Comparison of ENCODE assay signal across 31 cellular contexts in genomic region chr9:93949073-93949693, GRCh38. TPM values are rescaled to one million over a fixed set of nuclear protein-coding genes. Genes with fewer than 3 reads are reported as not detected.
DNase-seq lines count a peak whose midpoint lies in the region; TF ChIP-seq lines count a peak whose summit lies in the region.
"Had no signal": no experiment of that assay in that cellular context is flagged by ENCODE, and none has a peak within 500 bp of the region (broad histone marks: within the 10 kb centered on the region; RNA-seq: fewer than 3 reads in every experiment).

No MANE protein-coding gene starts in this region.

- H3K4me3 Mint-ChIP-seq in activated CD4-positive, alpha-beta T cell treated with anti-CD3 and anti-CD28 coated beads, Interleukin-2, amount 10 ng/mL, durations not matched to agents 7 days and 5 days = no peak overlapping the region
- peak overlapping the region; percentile 14 for H3K4me3 Mint-ChIP-seq in dendritic cell treated with granulocyte-macrophage colony-stimulating factor and Interleukin-4, amounts not matched to agents 40 ng/mL and 50 ng/mL, for 4 days
- no peak overlapping the region for H3K4me3 Mint-ChIP-seq in glutamatergic neuron (ENCODE audit: unreplicated experiment)
- H3K4me3 Mint-ChIP-seq: activated T-cell treated with anti-CD3 and anti-CD28 coated beads, Interleukin-2, amount 50 U/mL, for 4 hours had no signal

- H3K4me3 ChIP-seq in stomach smooth muscle (ENCODE audit: low read length in 2 of 2) = peak overlapping the region; percentile 55
- H3K4me3 ChIP-seq: adrenal gland, colonic mucosa, gastroesophageal sphincter, SK-N-MC, tibial nerve had no signal

- H3K9me3 Mint-ChIP-seq in activated CD4-positive, alpha-beta T cell treated with anti-CD3 and anti-CD28 coated beads, Interleukin-2, amount 10 ng/mL, durations not matched to agents 7 days and 5 days = peaks cover 6% of the 10 kb centered on the region
- peaks cover 14% of the 10 kb centered on the region for H3K9me3 Mint-ChIP-seq in dendritic cell treated with granulocyte-macrophage colony-stimulating factor and Interleukin-4, amounts not matched to agents 40 ng/mL and 50 ng/mL, for 4 days
- peaks cover 16% of the 10 kb centered on the region for H3K9me3 Mint-ChIP-seq in glutamatergic neuron (ENCODE audit: unreplicated experiment)
- H3K9me3 Mint-ChIP-seq: activated T-cell treated with anti-CD3 and anti-CD28 coated beads, Interleukin-2, amount 50 U/mL, for 4 hours had no signal

- H3K27ac ChIP-seq in stomach smooth muscle (ENCODE audit: low read length) = peak overlapping the region; percentile 84
- H3K27ac ChIP-seq: adrenal gland, colonic mucosa, gastroesophageal sphincter, HL-60, SK-N-MC, spleen, tibial nerve had no signal

- H3K27me3 ChIP-seq in stomach smooth muscle (ENCODE audit: control insufficient read depth in 1 of 2, insufficient read depth in 2 of 2, low read length in 2 of 2) = peaks cover 4 to 6% of the 10 kb centered on the region in 2 donors

- CTCF ChIA-PET in activated CD4-positive, alpha-beta T cell treated with anti-CD3 and anti-CD28 coated beads, Interleukin-2, amount 10 ng/mL, durations not matched to agents 7 days and 5 days (lab: Charles Lee) = interaction anchor here (0.7 to 1.1 kb wide), 3 partner anchors 9 to 343 kb away, joined by 3 read pairs; no protein-coding TSS in a partner anchor

- H3K4me1 Mint-ChIP-seq in activated CD4-positive, alpha-beta T cell treated with anti-CD3 and anti-CD28 coated beads, Interleukin-2, amount 10 ng/mL, durations not matched to agents 7 days and 5 days = peaks cover 43% of the 10 kb centered on the region
- peaks cover 81% of the 10 kb centered on the region for H3K4me1 Mint-ChIP-seq in dendritic cell treated with granulocyte-macrophage colony-stimulating factor and Interleukin-4, amounts not matched to agents 40 ng/mL and 50 ng/mL, for 4 days (ENCODE audit: low read depth)
- peaks cover 10% of the 10 kb centered on the region for H3K4me1 Mint-ChIP-seq in glutamatergic neuron (ENCODE audit: low read depth, unreplicated experiment)

- peaks cover 91% of the 10 kb centered on the region for H3K27me3 Mint-ChIP-seq in activated CD4-positive, alpha-beta T cell treated with anti-CD3 and anti-CD28 coated beads, Interleukin-2, amount 10 ng/mL, durations not matched to agents 7 days and 5 days
- H3K27me3 Mint-ChIP-seq in dendritic cell treated with granulocyte-macrophage colony-stimulating factor and Interleukin-4, amounts not matched to agents 40 ng/mL and 50 ng/mL, for 4 days = peaks cover 96% of the 10 kb centered on the region
- H3K27me3 Mint-ChIP-seq in glutamatergic neuron (ENCODE audit: unreplicated experiment) = peaks cover 52% of the 10 kb centered on the region

- peaks cover 74% of the 10 kb centered on the region for H3K4me1 ChIP-seq in stomach smooth muscle (ENCODE audit: control insufficient read depth, insufficient read depth, low read length)

- intact Hi-C loops in dendritic cell treated with granulocyte-macrophage colony-stimulating factor and Interleukin-4, amounts not matched to agents 40 ng/mL and 50 ng/mL, for 4 days (cut with micrococcal nuclease) = no loop called here

- no peak for DNase-seq in activated CD4-positive, alpha-beta T cell treated with anti-CD3 and anti-CD28 coated beads, Interleukin-2, amount 10 ng/mL, durations not matched to agents 7 days and 5 days
- no peak for DNase-seq in activated CD4-positive, alpha-beta T cell treated with anti-CD3 and anti-CD28 coated beads, Interleukin-2, amount 50 U/mL, for 4 hours
- DNase-seq in left kidney (ENCODE audit: low read depth, low spot score) = peak; percentile 49
- DNase-seq in NCI-H1417 treated with DMSO at 0.1 percent for 48 hours (lab: John Stamatoyannopoulos, UW) = no peak
- no peak for DNase-seq in cerebellar cortex (ENCODE audit: low spot score)
- no peak for DNase-seq in glutamatergic neuron
- DNase-seq: activated CD4-positive, CD25-positive, alpha-beta regulatory T cell; activated CD8-positive, alpha-beta memory T cell treated with anti-CD3 and anti-CD28 coated beads for 24 hours; activated naive CD4-positive, alpha-beta T cell; activated T-cell treated with anti-CD3 and anti-CD28 coated beads, Interleukin-2, amount 50 U/mL, for 4 hours; adrenal gland; CD8-positive, alpha-beta memory T cell; colonic mucosa; DMS153; NCI-H1092; NCI-H1930; NCI-H748 treated with DMSO at 0.1 percent for 48 hours; occipital lobe; RPMI8226; spleen; stimulated activated CD4-positive, alpha-beta T cell treated with anti-CD3 and anti-CD28 coated beads, Interleukin-4, amount 100 ng/mL, for 24 hours; stimulated activated naive CD4-positive, alpha-beta T cell treated with Interleukin-2 at 50 U/mL for 16 hours had no signal

- H3K9ac ChIP-seq in stomach smooth muscle (ENCODE audit: low read length in 2 of 2) = peak overlapping the region; percentile 13 to 48

- H3K27ac Mint-ChIP-seq in activated CD4-positive, alpha-beta T cell treated with anti-CD3 and anti-CD28 coated beads, Interleukin-2, amount 10 ng/mL, durations not matched to agents 7 days and 5 days = peak overlapping the region; percentile 19
- H3K27ac Mint-ChIP-seq in dendritic cell treated with granulocyte-macrophage colony-stimulating factor and Interleukin-4, amounts not matched to agents 40 ng/mL and 50 ng/mL, for 4 days = no peak overlapping the region
- H3K27ac Mint-ChIP-seq in glutamatergic neuron (ENCODE audit: unreplicated experiment) = no peak overlapping the region
- H3K27ac Mint-ChIP-seq: CD8-positive, alpha-beta memory T cell had no signal

- H3K9me3 ChIP-seq in stomach smooth muscle (ENCODE audit: control insufficient read depth in 2 of 2, low read length in 2 of 2) = no peaks in the 10 kb centered on the region
- H3K9me3 ChIP-seq: adrenal gland, colonic mucosa, gastroesophageal sphincter, spleen had no signal

- H3K36me3 ChIP-seq in stomach smooth muscle (ENCODE audit: control insufficient read depth in 2 of 2, insufficient read depth in 2 of 2, low read length in 2 of 2) = peaks cover 9 to 27% of the 10 kb centered on the region in 2 donors
- H3K36me3 ChIP-seq: adrenal gland, colonic mucosa, spleen, tibial nerve had no signal

- POLR2A ChIA-PET in activated CD4-positive, alpha-beta T cell treated with anti-CD3 and anti-CD28 coated beads, Interleukin-2, amount 10 ng/mL, durations not matched to agents 7 days and 5 days (lab: Charles Lee) = no interaction called here

- TF ChIP-seq CTCF in glutamatergic neuron (IDR thresholded peaks at IDR 0.05; ENCODE audit: partially characterized antibody, unreplicated experiment) = no peak

- H3K36me3 Mint-ChIP-seq in activated CD4-positive, alpha-beta T cell treated with anti-CD3 and anti-CD28 coated beads, Interleukin-2, amount 10 ng/mL, durations not matched to agents 7 days and 5 days (ENCODE audit: low read depth) = peaks cover 11% of the 10 kb centered on the region
- H3K36me3 Mint-ChIP-seq in dendritic cell treated with granulocyte-macrophage colony-stimulating factor and Interleukin-4, amounts not matched to agents 40 ng/mL and 50 ng/mL, for 4 days (ENCODE audit: low read depth) = peaks cover 11% of the 10 kb centered on the region
- H3K36me3 Mint-ChIP-seq in glutamatergic neuron (ENCODE audit: unreplicated experiment) = peaks cover 4% of the 10 kb centered on the region
- H3K36me3 Mint-ChIP-seq: CD8-positive, alpha-beta memory T cell had no signal

RNA-seq across cellular contexts. Expression of gene BARX1, which starts 6.0 kb away (rescaled TPM):
- not detected for total RNA-seq in activated CD4-positive, alpha-beta T cell treated with anti-CD3 and anti-CD28 coated beads, Interleukin-2, amount 10 ng/mL, durations not matched to agents 7 days and 5 days
- 6.9 TPM for total RNA-seq in glutamatergic neuron (ENCODE audit: unreplicated experiment)
- total RNA-seq: A172; activated T-cell treated with anti-CD3 and anti-CD28 coated beads, Interleukin-2, amount 50 U/mL, for 4 hours; adrenal gland; CD8-positive, alpha-beta memory T cell; colonic mucosa; G401; mammary epithelial cell; occipital lobe; spleen; tibial nerve had no signal
